ENCODE assay signal across 14 cellular contexts in the genomic region with DNA sequence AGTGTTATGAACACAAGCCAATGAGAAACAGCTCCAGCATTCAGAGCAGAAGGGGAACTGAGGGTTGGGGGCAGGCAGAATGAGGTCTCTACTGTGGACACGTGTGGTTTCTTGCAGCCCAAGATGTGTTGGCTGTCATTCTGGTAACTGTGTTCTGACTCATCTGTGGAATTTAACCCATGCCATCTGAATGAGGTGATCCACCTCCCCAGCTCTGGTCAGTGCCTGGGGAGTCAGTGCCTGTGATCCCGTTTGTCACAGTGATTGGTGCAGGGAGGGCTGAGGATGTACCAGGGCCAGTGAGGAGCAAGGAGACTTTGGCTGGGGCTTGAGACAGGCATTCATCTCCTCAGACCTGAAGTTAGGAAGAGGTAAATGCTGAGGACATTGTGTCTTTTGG.
DNase-seq lines count a peak whose midpoint lies in the region; ATAC-seq and TF ChIP-seq lines count a peak whose summit lies in the region.
"Had no signal": no experiment of that assay in that cellular context is flagged by ENCODE, and none has a peak within 500 bp of the region (broad histone marks: within the 10 kb centered on the region; RNA-seq: fewer than 3 reads in every experiment).

No MANE protein-coding gene starts in this region.

- intact Hi-C loops in dorsolateral prefrontal cortex (cut with DNase I) (no loop called here), upper lobe of right lung (cut with DNase I) (no loop called here)

- TF ChIP-seq CTCF in HFFc6 (IDR thresholded peaks at IDR 0.05) (no peak), foreskin fibroblast (IDR thresholded peaks at IDR 0.05; ENCODE audit: low read depth, low read length) (no peak), dorsolateral prefrontal cortex (IDR thresholded peaks at IDR 0.05 in 54 of 56, conservative IDR thresholded peaks at IDR 0.05 in 2 of 56; ENCODE audit: low read depth in 1 of 56, partially characterized antibody in 56 of 56) (no peak), upper lobe of right lung (IDR thresholded peaks at IDR 0.05) (no peak)

- no peak overlapping the region for H3K4me3 ChIP-seq in SJSA1
- H3K4me3 ChIP-seq in foreskin fibroblast (ENCODE audit: low read depth in 1 of 2, low read length in 2 of 2), result no peak overlapping the region
- no peak overlapping the region for H3K4me3 ChIP-seq in dorsolateral prefrontal cortex
- H3K4me3 ChIP-seq in upper lobe of right lung, result no peak overlapping the region
- H3K4me3 ChIP-seq: lung, testis had no signal

- H3K27me3 ChIP-seq in SJSA1 (replicated peaks), result no peaks in the 10 kb centered on the region
- H3K27me3 ChIP-seq in dorsolateral prefrontal cortex, result peaks cover 0 to 19% (median 0%) of the 10 kb centered on the region in 45 donors
- H3K27me3 ChIP-seq in upper lobe of right lung, result no peaks in the 10 kb centered on the region
- H3K27me3 ChIP-seq: testis had no signal

- H3K4me1 Mint-ChIP-seq in HFFc6 (ENCODE audit: low read depth), result peaks cover 65% of the 10 kb centered on the region
- H3K4me1 Mint-ChIP-seq in activated naive CD4-positive, alpha-beta T cell treated with anti-CD3 and anti-CD28 coated beads, Interleukin-2, amount 10 ng/mL, durations not matched to agents 7 days and 5 days, result no peaks in the 10 kb centered on the region
- H3K4me1 Mint-ChIP-seq: central memory CD8-positive, alpha-beta T cell had no signal

- DNase-seq in HFFc6, result peak; percentile 84
- DNase-seq in SJSA1 (ENCODE audit: low read depth in 1 of 2, low spot score in 2 of 2), result peak; percentile 81 to 89
- DNase-seq in foreskin fibroblast, result peak; percentile 76 to 79
- DNase-seq in dorsolateral prefrontal cortex, result no peak
- no peak for DNase-seq in upper lobe of right lung
- no peak for DNase-seq in activated naive CD4-positive, alpha-beta T cell treated with anti-CD3 and anti-CD28 coated beads, Interleukin-2, amount 10 ng/mL, durations not matched to agents 7 days and 5 days
- DNase-seq: activated T-cell treated with anti-CD3 and anti-CD28 coated beads, Interleukin-2, amount 50 U/mL, for 48 hours; NCI-H187 treated with DMSO at 0.1 percent for 48 hours; OCI-M1; testis had no signal

- no peaks in the 10 kb centered on the region for H3K9me3 ChIP-seq in SJSA1 (replicated peaks)
- no peaks in the 10 kb centered on the region for H3K9me3 ChIP-seq in upper lobe of right lung
- H3K9me3 ChIP-seq: testis had no signal

- H3K27ac Mint-ChIP-seq in HFFc6, result peak overlapping the region; percentile 86
- no peak overlapping the region for H3K27ac Mint-ChIP-seq in activated naive CD4-positive, alpha-beta T cell treated with anti-CD3 and anti-CD28 coated beads, Interleukin-2, amount 10 ng/mL, durations not matched to agents 7 days and 5 days
- H3K27ac Mint-ChIP-seq: progenitor cell of endocrine pancreas had no signal

- H3K9me3 Mint-ChIP-seq in HFFc6, result no peaks in the 10 kb centered on the region
- H3K9me3 Mint-ChIP-seq in activated naive CD4-positive, alpha-beta T cell treated with anti-CD3 and anti-CD28 coated beads, Interleukin-2, amount 10 ng/mL, durations not matched to agents 7 days and 5 days, result no peaks in the 10 kb centered on the region

- ATAC-seq in GM21367 (IDR thresholded peaks at IDR 0.05; ENCODE audit: unreplicated experiment) (no peak), upper lobe of right lung (no peak)

- H3K36me3 Mint-ChIP-seq in HFFc6 (ENCODE audit: low read depth), result peaks cover 5% of the 10 kb centered on the region; the same call in 1 of the 2 replicates
- no peaks in the 10 kb centered on the region for H3K36me3 Mint-ChIP-seq in activated naive CD4-positive, alpha-beta T cell treated with anti-CD3 and anti-CD28 coated beads, Interleukin-2, amount 10 ng/mL, durations not matched to agents 7 days and 5 days

- H3K4me1 ChIP-seq in SJSA1 (replicated peaks) (peaks cover 52% of the 10 kb centered on the region), upper lobe of right lung (peaks cover 10% of the 10 kb centered on the region)

- H3K4me3 Mint-ChIP-seq in HFFc6, result peak overlapping the region; percentile 55
- no peak overlapping the region for H3K4me3 Mint-ChIP-seq in activated naive CD4-positive, alpha-beta T cell treated with anti-CD3 and anti-CD28 coated beads, Interleukin-2, amount 10 ng/mL, durations not matched to agents 7 days and 5 days
- H3K4me3 Mint-ChIP-seq: central memory CD8-positive, alpha-beta T cell had no signal

- CTCF ChIA-PET in activated naive CD4-positive, alpha-beta T cell treated with anti-CD3 and anti-CD28 coated beads, Interleukin-2, amount 10 ng/mL, durations not matched to agents 7 days and 5 days (lab: Charles Lee), result no interaction called here

- H3K27ac ChIP-seq in SJSA1 (peak overlapping the region; percentile 87), dorsolateral prefrontal cortex (no peak overlapping the region), upper lobe of right lung (no peak overlapping the region)
- H3K27ac ChIP-seq: testis had no signal

- H3K27me3 Mint-ChIP-seq in HFFc6 (ENCODE audit: insufficient read depth), result no peaks in the 10 kb centered on the region; the same call in 1 of the 2 replicates
- no peaks in the 10 kb centered on the region for H3K27me3 Mint-ChIP-seq in activated naive CD4-positive, alpha-beta T cell treated with anti-CD3 and anti-CD28 coated beads, Interleukin-2, amount 10 ng/mL, durations not matched to agents 7 days and 5 days

- no peaks in the 10 kb centered on the region for H3K36me3 ChIP-seq in SJSA1
- H3K36me3 ChIP-seq in upper lobe of right lung, result no peaks in the 10 kb centered on the region

Comparison
In these comparisons a context has a peak if more than half of its experiments do, and no peak if none do; other contexts are left out.
1. DNase-seq: peak in HFFc6 (single experiment), SJSA1 (2 of 2) and foreskin fibroblast (2 of 2); none in dorsolateral prefrontal cortex (0 of 10), upper lobe of right lung (single experiment) and activated naive CD4-positive, alpha-beta T cell treated with anti-CD3 and anti-CD28 coated beads, Interleukin-2, amount 10 ng/mL, durations not matched to agents 7 days and 5 days (single experiment).